ENCODE assay signal across 14 cellular contexts in the genomic region with DNA sequence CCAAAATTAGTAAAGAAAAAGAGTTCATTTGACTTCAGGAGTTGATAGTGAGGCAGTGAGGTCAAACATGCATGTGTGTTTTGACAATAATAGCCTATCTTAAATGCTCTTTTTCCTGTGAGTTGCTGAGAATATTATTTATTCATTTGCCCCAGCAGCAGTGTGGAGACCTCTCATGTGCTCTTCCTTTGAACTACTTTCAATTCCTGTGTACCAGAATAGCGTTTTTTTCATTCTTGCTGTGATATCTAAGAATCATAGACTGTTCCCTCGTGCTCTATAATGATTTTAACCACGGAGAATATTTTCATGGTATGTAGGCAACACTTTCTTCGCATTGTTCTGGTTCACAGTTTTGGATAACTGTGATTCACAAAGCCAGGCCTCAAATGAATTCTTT. TPM values are rescaled to one million over a fixed set of nuclear protein-coding genes. Genes with fewer than 3 reads are reported as not detected.
DNase-seq lines count a peak whose midpoint lies in the region; ATAC-seq and TF ChIP-seq lines count a peak whose summit lies in the region.
"Had no signal": no experiment of that assay in that cellular context is flagged by ENCODE, and none has a peak within 500 bp of the region (broad histone marks: within the 10 kb centered on the region; RNA-seq: fewer than 3 reads in every experiment).

No MANE protein-coding gene starts in this region.

- peak overlapping the region; percentile 50 for H3K4me3 ChIP-seq in CD4-positive, CD25-positive, alpha-beta regulatory T cell (ENCODE audit: low read depth, low read length)
- H3K4me3 ChIP-seq in MM.1S (ENCODE audit: low read length) (peak overlapping the region; percentile 3; the same call in 1 of the 2 replicates), endodermal cell (ENCODE audit: low read length) (no peak overlapping the region)

- H3K9me3 Mint-ChIP-seq in CD4-positive, CD25-positive, alpha-beta regulatory T cell = peaks cover 0 to 14% (median 3%) of the 10 kb centered on the region in 7 donors
- H3K9me3 Mint-ChIP-seq in immature natural killer cell (no peaks in the 10 kb centered on the region), endodermal cell (peaks cover 23% of the 10 kb centered on the region)
- peaks cover 25% of the 10 kb centered on the region for H3K9me3 Mint-ChIP-seq in activated T-helper 2 cell treated with anti-CD3 and anti-CD28 coated beads, Interferon-gamma antibody, Interleukin-2, Interleukin-4, amounts not matched to agents 10 μg/mL and 5 μg/mL and 100 μg/mL, durations not matched to agents 14 hours and 24 hours and 36 hours

- H3K36me3 ChIP-seq in CD4-positive, CD25-positive, alpha-beta regulatory T cell (ENCODE audit: control insufficient read depth, insufficient read depth, low read length) = no peaks in the 10 kb centered on the region
- H3K36me3 ChIP-seq in MM.1S (replicated peaks; ENCODE audit: insufficient read depth, low read length) = no peaks in the 10 kb centered on the region
- H3K36me3 ChIP-seq in endodermal cell (ENCODE audit: control insufficient read depth, insufficient read depth, low read length) = no peaks in the 10 kb centered on the region

- no peaks in the 10 kb centered on the region for H3K9me2 ChIP-seq in MM.1S (replicated peaks; ENCODE audit: insufficient read depth, low read length)

- H3K27me3 ChIP-seq in CD4-positive, CD25-positive, alpha-beta regulatory T cell (ENCODE audit: control insufficient read depth, insufficient read depth, low read length) = no peaks in the 10 kb centered on the region
- H3K27me3 ChIP-seq in MM.1S (replicated peaks; ENCODE audit: insufficient read depth, low read length) (no peaks in the 10 kb centered on the region), endodermal cell (ENCODE audit: control insufficient read depth, insufficient read depth, low read length, poor library complexity, severe bottlenecking) (no peaks in the 10 kb centered on the region)

- peaks cover 4% of the 10 kb centered on the region for H3K27me3 Mint-ChIP-seq in CD4-positive, CD25-positive, alpha-beta regulatory T cell
- H3K27me3 Mint-ChIP-seq in immature natural killer cell (ENCODE audit: low read depth in 3 of 3) (peaks cover 3 to 8% (median 8%) of the 10 kb centered on the region in 3 donors), endodermal cell (ENCODE audit: insufficient read depth) (peaks cover 49% of the 10 kb centered on the region)
- H3K27me3 Mint-ChIP-seq in activated T-helper 2 cell treated with anti-CD3 and anti-CD28 coated beads, Interferon-gamma antibody, Interleukin-2, Interleukin-4, amounts not matched to agents 10 μg/mL and 5 μg/mL and 100 μg/mL, durations not matched to agents 14 hours and 24 hours and 36 hours (ENCODE audit: low read depth) = no peaks in the 10 kb centered on the region
- H3K27me3 Mint-ChIP-seq: activated CD4-positive, alpha-beta memory T cell treated with anti-CD3 and anti-CD28 coated beads for 36 hours had no signal

- TF ChIP-seq CTCF in MM.1S (IDR thresholded peaks at IDR 0.05; ENCODE audit: low read length) (no peak), endodermal cell (conservative IDR thresholded peaks at IDR 0.05) (no peak)

- peaks cover 21% of the 10 kb centered on the region for H3F3A ChIP-seq in MM.1S (ENCODE audit: insufficient read depth, low read length)

- WGBS in endodermal cell (ENCODE audit: insufficient coverage in 1 of 2, insufficient read length in 1 of 2), 2 experiments = 92% methylated on average over 4 of the region's 4 CpGs

- H3K4me1 Mint-ChIP-seq in CD4-positive, CD25-positive, alpha-beta regulatory T cell = peaks cover 39 to 84% (median 66%) of the 10 kb centered on the region in 4 donors
- peaks cover 68 to 93% of the 10 kb centered on the region in 2 donors for H3K4me1 Mint-ChIP-seq in immature natural killer cell
- H3K4me1 Mint-ChIP-seq in activated T-helper 2 cell treated with anti-CD3 and anti-CD28 coated beads, Interferon-gamma antibody, Interleukin-2, Interleukin-4, amounts not matched to agents 10 μg/mL and 5 μg/mL and 100 μg/mL, durations not matched to agents 14 hours and 24 hours and 36 hours (ENCODE audit: low read depth) = peaks cover 46% of the 10 kb centered on the region
- peaks cover 39% of the 10 kb centered on the region for H3K4me1 Mint-ChIP-seq in endodermal cell

- H4K20me1 ChIP-seq in MM.1S (ENCODE audit: insufficient read depth, low read length) = peaks cover 45% of the 10 kb centered on the region

- ATAC-seq in CD4-positive, CD25-positive, alpha-beta regulatory T cell (ENCODE audit: low read depth in 2 of 2) = peak; percentile 19 to 39
- peak; percentile 36 for ATAC-seq in GM18909 (IDR thresholded peaks at IDR 0.05; ENCODE audit: poor library complexity, unreplicated experiment)

- H3K27ac ChIP-seq in CD4-positive, CD25-positive, alpha-beta regulatory T cell (ENCODE audit: insufficient read depth, low read length, poor library complexity, severe bottlenecking) = no peak overlapping the region
- peak overlapping the region; percentile 33; the same call in 1 of the 2 replicates for H3K27ac ChIP-seq in MM.1S (ENCODE audit: low read length)
- H3K27ac ChIP-seq in endodermal cell (ENCODE audit: low read depth, low read length) = no peak overlapping the region

- intact Hi-C loops in activated T-helper 2 cell treated with anti-CD3 and anti-CD28 coated beads, Interferon-gamma antibody, Interleukin-2, Interleukin-4, amounts not matched to agents 10 μg/mL and 5 μg/mL and 100 μg/mL, durations not matched to agents 14 hours and 24 hours and 36 hours (cut with micrococcal nuclease) = no loop called here

- H3K4me3 Mint-ChIP-seq in CD4-positive, CD25-positive, alpha-beta regulatory T cell = peak overlapping the region; percentile 15 to 78 (median 42)
- H3K4me3 Mint-ChIP-seq in immature natural killer cell (peak overlapping the region in 2 of 5 donors; percentile 25 to 58), endodermal cell (no peak overlapping the region)
- H3K4me3 Mint-ChIP-seq in activated T-helper 2 cell treated with anti-CD3 and anti-CD28 coated beads, Interferon-gamma antibody, Interleukin-2, Interleukin-4, amounts not matched to agents 10 μg/mL and 5 μg/mL and 100 μg/mL, durations not matched to agents 14 hours and 24 hours and 36 hours (ENCODE audit: low read depth) = no peak overlapping the region
- H3K4me3 Mint-ChIP-seq: activated CD4-positive, alpha-beta memory T cell treated with anti-CD3 and anti-CD28 coated beads for 36 hours had no signal

- H2AFZ ChIP-seq in MM.1S (ENCODE audit: low read length) = no peak overlapping the region

- peaks cover 5% of the 10 kb centered on the region for H3K36me3 Mint-ChIP-seq in CD4-positive, CD25-positive, alpha-beta regulatory T cell
- H3K36me3 Mint-ChIP-seq in immature natural killer cell (no peaks in the 10 kb centered on the region), endodermal cell (ENCODE audit: low read depth) (peaks cover 18% of the 10 kb centered on the region)
- H3K36me3 Mint-ChIP-seq in activated T-helper 2 cell treated with anti-CD3 and anti-CD28 coated beads, Interferon-gamma antibody, Interleukin-2, Interleukin-4, amounts not matched to agents 10 μg/mL and 5 μg/mL and 100 μg/mL, durations not matched to agents 14 hours and 24 hours and 36 hours (ENCODE audit: low read depth) = peaks cover 27% of the 10 kb centered on the region

- H3K4me2 ChIP-seq in MM.1S (ENCODE audit: low read depth, low read length) = peak overlapping the region; percentile 71

- H3K79me2 ChIP-seq in MM.1S (ENCODE audit: low read length) = peaks cover 93% of the 10 kb centered on the region

- H3K27ac Mint-ChIP-seq in CD4-positive, CD25-positive, alpha-beta regulatory T cell = peak overlapping the region in 2 of 3 donors; percentile 8 to 69
- H3K27ac Mint-ChIP-seq in immature natural killer cell = peak overlapping the region; percentile 11 to 64 (median 38)
- no peak overlapping the region for H3K27ac Mint-ChIP-seq in activated T-helper 2 cell treated with anti-CD3 and anti-CD28 coated beads, Interferon-gamma antibody, Interleukin-2, Interleukin-4, amounts not matched to agents 10 μg/mL and 5 μg/mL and 100 μg/mL, durations not matched to agents 14 hours and 24 hours and 36 hours
- no peak overlapping the region for H3K27ac Mint-ChIP-seq in endodermal cell
- H3K27ac Mint-ChIP-seq: activated CD4-positive, alpha-beta memory T cell treated with anti-CD3 and anti-CD28 coated beads for 36 hours had no signal

- H3K9ac ChIP-seq in MM.1S (ENCODE audit: low read length) (0 out of 2 replicates have a peak overlapping the region, but pooled peaks have one; percentile 7), endodermal cell (ENCODE audit: extremely low read depth, low read length, poor library complexity, severe bottlenecking) (no peak overlapping the region)

- peak in 1 of 3 donors; percentile 59 for DNase-seq in CD4-positive, CD25-positive, alpha-beta regulatory T cell
- DNase-seq in MM.1S = peak; percentile 61
- no peak for DNase-seq in immature natural killer cell
- no peak for DNase-seq in NK-92 (lab: John Stamatoyannopoulos, UW; ENCODE audit: unreplicated experiment)
- DNase-seq in nucleus accumbens (lab: John Stamatoyannopoulos, UW) = no peak
- no peak for DNase-seq in activated T-helper 2 cell treated with anti-CD3 and anti-CD28 coated beads, Interferon-gamma antibody, Interleukin-2, Interleukin-4, amounts not matched to agents 10 μg/mL and 5 μg/mL and 100 μg/mL, durations not matched to agents 14 hours and 24 hours and 36 hours (ENCODE audit: low spot score)
- DNase-seq in endodermal cell = no peak
- DNase-seq: activated CD4-positive, alpha-beta memory T cell treated with anti-CD3 and anti-CD28 coated beads for 36 hours; activated naive CD4-positive, alpha-beta T cell; central memory CD4-positive, alpha-beta T cell; kidney; NCI-H1436 treated with DMSO at 0.1 percent for 48 hours; NCI-H526 had no signal

- peaks cover 0 to 5% of the 10 kb centered on the region in 2 experiments for H3K9me3 ChIP-seq in CD4-positive, CD25-positive, alpha-beta regulatory T cell (ENCODE audit: control insufficient read depth in 2 of 2, low read length in 2 of 2)
- no peaks in the 10 kb centered on the region for H3K9me3 ChIP-seq in MM.1S (replicated peaks; ENCODE audit: insufficient read depth, low read length)
- H3K9me3 ChIP-seq in endodermal cell (ENCODE audit: control insufficient read depth, low read length) = peaks cover 24% of the 10 kb centered on the region

- peaks cover 46% of the 10 kb centered on the region for H3K4me1 ChIP-seq in CD4-positive, CD25-positive, alpha-beta regulatory T cell (ENCODE audit: control insufficient read depth, insufficient read depth, low read length, poor library complexity, severe bottlenecking)
- H3K4me1 ChIP-seq in MM.1S (ENCODE audit: low read length) = peaks cover 49% of the 10 kb centered on the region
- H3K4me1 ChIP-seq in endodermal cell (ENCODE audit: control insufficient read depth, insufficient read depth, low read length) = peaks cover 5% of the 10 kb centered on the region

RNA-seq across cellular contexts. Expression of a gene that starts 5.2 kb away (rescaled TPM):
- total RNA-seq in CD4-positive, CD25-positive, alpha-beta regulatory T cell = 27.0 TPM
- 1 to 10 TPM; 3.1 to 5.0 (median 4.0) TPM for polyA plus RNA-seq in CD4-positive, CD25-positive, alpha-beta regulatory T cell
- 10 to 100 TPM in 2 of 3 donors, 1 to 10 TPM in 1; 4.0 to 19.9 (median 13.4) TPM for polyA plus RNA-seq in immature natural killer cell
- total RNA-seq in activated T-helper 2 cell treated with anti-CD3 and anti-CD28 coated beads, Interferon-gamma antibody, Interleukin-2, Interleukin-4, amounts not matched to agents 10 μg/mL and 5 μg/mL and 100 μg/mL, durations not matched to agents 14 hours and 24 hours and 36 hours = 40.0 and 40.9 TPM in 2 replicates
- 10 to 100 TPM; 55.1 to 58.2 TPM for total RNA-seq in endodermal cell
- polyA plus RNA-seq in endodermal cell (2013, experiment 1 of 2) = 36.5 TPM
- polyA plus RNA-seq in endodermal cell (2013, experiment 2 of 2) = 33.5 TPM

Comparison
In these comparisons a context has a peak if more than half of its experiments do, and no peak if none do; other contexts are left out.
1. H3K27ac Mint-ChIP-seq: peak in CD4-positive, CD25-positive, alpha-beta regulatory T cell (2 of 3) and immature natural killer cell (6 of 6); none in activated T-helper 2 cell treated with anti-CD3 and anti-CD28 coated beads, Interferon-gamma antibody, Interleukin-2, Interleukin-4, amounts not matched to agents 10 μg/mL and 5 μg/mL and 100 μg/mL, durations not matched to agents 14 hours and 24 hours and 36 hours (single experiment) and endodermal cell (single experiment).
2. H3K4me3 Mint-ChIP-seq: peak in CD4-positive, CD25-positive, alpha-beta regulatory T cell (4 of 4); none in activated T-helper 2 cell treated with anti-CD3 and anti-CD28 coated beads, Interferon-gamma antibody, Interleukin-2, Interleukin-4, amounts not matched to agents 10 μg/mL and 5 μg/mL and 100 μg/mL, durations not matched to agents 14 hours and 24 hours and 36 hours (single experiment) and endodermal cell (single experiment).